8 cellular contexts compared by ENCODE assay signal in genomic region chrX:120790118-120790517, GRCh38.
DNase-seq lines count a peak whose midpoint lies in the region; ATAC-seq, FAIRE-seq and TF ChIP-seq lines count a peak whose summit lies in the region.

No MANE protein-coding gene starts in this region.

- no peaks in the 10 kb centered on the region for H3K27me3 ChIP-seq in transverse colon

- intact Hi-C loops in activated naive CD4-positive, alpha-beta T cell treated with anti-CD3 and anti-CD28 coated beads for 36 hours (cut with micrococcal nuclease): loop anchor here (1.0 to 5.0 kb wide), 6 partner anchors 52 to 789 kb away; no protein-coding TSS in a partner anchor
- intact Hi-C loops in kidney (cut with DNase I): no loop called here
- intact Hi-C loops in transverse colon (cut with DNase I; ENCODE audit: low total_unique reads): no loop called here

- H3K4me1 Mint-ChIP-seq in activated naive CD4-positive, alpha-beta T cell treated with anti-CD3 and anti-CD28 coated beads for 36 hours (ENCODE audit: low read depth): peaks cover 19% of the 10 kb centered on the region

- in situ Hi-C loops in transverse colon (cut with MboI; ENCODE audit: low pct_ligation_motif_present in 1 of 4, low pct_unique_long_range_greater_than_20kb in 1 of 4, low sequenced_read_pairs in 3 of 4): no loop called here

- H3K4me3 ChIP-seq in kidney (ENCODE audit: low read length in 2 of 2) (no peak overlapping the region), transverse colon (no peak overlapping the region)

- H3K9me3 Mint-ChIP-seq in activated naive CD4-positive, alpha-beta T cell treated with anti-CD3 and anti-CD28 coated beads for 36 hours: no peaks in the 10 kb centered on the region

- no peaks in the 10 kb centered on the region for H3K36me3 ChIP-seq in kidney (ENCODE audit: control insufficient read depth in 1 of 2, insufficient read depth in 2 of 2, low read length in 2 of 2)
- H3K36me3 ChIP-seq in transverse colon: no peaks in the 10 kb centered on the region

- WGBS in transverse colon (ENCODE audit: low coverage in 1 of 2), 2 donors: 0 to 3% methylated on average over 2 to 5 of the region's 5 CpGs

- no peaks in the 10 kb centered on the region for H3K27me3 Mint-ChIP-seq in activated naive CD4-positive, alpha-beta T cell treated with anti-CD3 and anti-CD28 coated beads for 36 hours (ENCODE audit: low read depth)

- TF ChIP-seq EP300 in transverse colon (IDR thresholded peaks at IDR 0.05; ENCODE audit: low read depth): no peak

- TF ChIP-seq POLR2A in transverse colon (IDR thresholded peaks at IDR 0.05): no peak

- DNase-seq in activated naive CD4-positive, alpha-beta T cell treated with anti-CD3 and anti-CD28 coated beads for 36 hours: peak; percentile 23
- no peak for DNase-seq in activated naive CD4-positive, alpha-beta T cell (lab: John Stamatoyannopoulos, UW)
- DNase-seq in LoVo (ENCODE audit: low spot score) (peak; percentile 35), RPMI7951 (ENCODE audit: low read depth) (peak; percentile 65), brain pericyte (ENCODE audit: low read depth, low spot score) (peak; percentile 13), kidney (no peak), transverse colon (peak; percentile 12)

- H3K9me3 ChIP-seq in kidney (ENCODE audit: control insufficient read depth in 1 of 2, low read length in 2 of 2) (no peaks in the 10 kb centered on the region), transverse colon (no peaks in the 10 kb centered on the region)

- CTCF ChIA-PET in activated naive CD4-positive, alpha-beta T cell treated with anti-CD3 and anti-CD28 coated beads for 36 hours (lab: Charles Lee): interaction anchor here (0.7 to 2.2 kb wide), 15 partner anchors 8 to 608 kb away, joined by 3 to 8 read pairs (median 4); no protein-coding TSS in a partner anchor

- peak overlapping the region; percentile 43 for H3K4me3 Mint-ChIP-seq in activated naive CD4-positive, alpha-beta T cell treated with anti-CD3 and anti-CD28 coated beads for 36 hours

- H3K27ac ChIP-seq in kidney (ENCODE audit: low read depth in 2 of 2, low read length in 2 of 2) (no peak overlapping the region), transverse colon (no peak overlapping the region)

- H3K27ac Mint-ChIP-seq in activated naive CD4-positive, alpha-beta T cell treated with anti-CD3 and anti-CD28 coated beads for 36 hours: peak overlapping the region; percentile 83

- peak; percentile 86 for ATAC-seq in GM21723 (IDR thresholded peaks at IDR 0.05; ENCODE audit: unreplicated experiment)

- H3K4me1 ChIP-seq in kidney (ENCODE audit: control insufficient read depth in 1 of 2, insufficient read depth in 1 of 2, low read depth in 1 of 2, low read length in 2 of 2): no peaks in the 10 kb centered on the region
- no peaks in the 10 kb centered on the region for H3K4me1 ChIP-seq in transverse colon

- FAIRE-seq in kidney (lab: Jason Lieb, UNC): peak; percentile 98

- H3K9ac ChIP-seq in kidney (ENCODE audit: low read length in 2 of 2): no peak overlapping the region

- no peaks in the 10 kb centered on the region for H3K36me3 Mint-ChIP-seq in activated naive CD4-positive, alpha-beta T cell treated with anti-CD3 and anti-CD28 coated beads for 36 hours (ENCODE audit: low read depth)

- peak; percentile 66 for TF ChIP-seq CTCF in kidney (IDR thresholded peaks at IDR 0.05; ENCODE audit: borderline replicate concordance, extremely low read depth, insufficient read depth)
- peak; percentile 41 to 86 (median 51) for TF ChIP-seq CTCF in transverse colon (IDR thresholded peaks at IDR 0.05)

Comparison
In these comparisons a context has a peak if more than half of its experiments do, and no peak if none do; other contexts are left out.
1. DNase-seq: peak in activated naive CD4-positive, alpha-beta T cell treated with anti-CD3 and anti-CD28 coated beads for 36 hours (single experiment), LoVo (single experiment), RPMI7951 (single experiment), brain pericyte (single experiment) and transverse colon (single experiment); none in activated naive CD4-positive, alpha-beta T cell (0 of 4) and kidney (single experiment).